Comparison of ENCODE assay signal across 8 cellular contexts in the genomic region with DNA sequence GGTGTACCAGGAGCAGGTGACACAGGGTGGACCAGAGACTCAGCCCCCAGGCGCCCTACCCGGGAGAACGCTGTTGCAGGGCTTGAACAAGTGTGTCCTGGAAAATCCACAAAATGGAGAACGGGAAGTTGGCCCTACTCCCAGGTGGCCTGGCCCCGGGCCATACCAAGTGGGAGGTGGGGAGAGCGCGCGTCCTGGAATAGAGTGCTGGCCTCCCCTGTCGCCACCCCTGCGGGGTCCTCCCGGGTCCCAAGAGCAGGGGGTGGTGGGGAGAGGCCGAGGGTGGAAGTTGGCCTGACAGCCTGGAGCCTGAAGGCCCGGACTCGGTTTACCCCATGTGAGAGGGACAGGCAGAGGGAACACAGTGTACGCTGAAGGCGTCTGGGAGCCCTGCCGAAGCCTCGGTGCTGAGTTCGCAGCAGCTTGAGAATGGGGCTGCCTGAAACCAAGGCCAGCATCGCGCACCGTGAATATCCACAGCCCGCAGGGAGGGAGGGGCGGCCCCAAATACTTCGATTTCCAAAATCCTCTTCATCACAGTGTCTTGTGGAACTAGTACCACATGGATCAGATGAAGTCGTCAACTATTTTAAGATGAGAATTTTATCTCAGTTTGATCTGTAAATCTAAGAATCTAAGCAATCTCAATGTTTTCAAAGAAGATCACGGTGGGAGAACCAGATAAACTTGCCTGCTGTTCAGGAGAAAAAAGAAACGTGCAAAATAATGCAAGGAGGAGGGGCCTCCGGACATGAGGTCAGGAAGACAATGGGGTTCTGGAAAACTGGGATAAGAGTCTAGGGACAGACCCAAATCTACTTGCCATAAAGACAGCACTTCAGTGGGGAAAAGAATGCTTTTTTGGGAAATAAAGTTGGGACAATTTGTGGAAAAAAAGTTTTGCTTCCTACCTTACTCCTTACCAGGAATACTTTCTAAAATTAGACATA. TPM values are rescaled to one million over a fixed set of nuclear protein-coding genes. Genes with fewer than 3 reads are reported as not detected.
DNase-seq lines count a peak whose midpoint lies in the region; ATAC-seq, FAIRE-seq and TF ChIP-seq lines count a peak whose summit lies in the region.

No MANE protein-coding gene starts in this region.

- peak overlapping the region; percentile 95 for H3K27ac Mint-ChIP-seq in activated naive CD4-positive, alpha-beta T cell treated with anti-CD3 and anti-CD28 coated beads, Interleukin-2, amount 50 U/mL, for 24 hours

- in situ Hi-C loops in K562 (cut with MboI), result no loop called here

- H3K4me1 ChIP-seq in K562 (replicated peaks in 1 of 2; ENCODE audit: control insufficient read depth in 2 of 2, insufficient read depth in 2 of 2, low read length in 2 of 2), result peaks cover 45 to 55% of the 10 kb centered on the region in 2 experiments
- peaks cover 51% of the 10 kb centered on the region for H3K4me1 ChIP-seq in vagina

- H3K36me3 Mint-ChIP-seq in activated naive CD4-positive, alpha-beta T cell treated with anti-CD3 and anti-CD28 coated beads, Interleukin-2, amount 50 U/mL, for 24 hours, result peaks cover 4% of the 10 kb centered on the region

- H3K27me3 Mint-ChIP-seq in activated naive CD4-positive, alpha-beta T cell treated with anti-CD3 and anti-CD28 coated beads, Interleukin-2, amount 50 U/mL, for 24 hours, result no peaks in the 10 kb centered on the region

- H3K27ac ChIP-seq in K562 (ENCODE audit: extremely low read depth, low read depth, low read length) (peak overlapping the region; percentile 94), vagina (peak overlapping the region; percentile 48)

- H3K4me3 ChIP-seq in K562 (peak overlapping the region; percentile 100), vagina (peak overlapping the region; percentile 1 to 37)

- no peak for TF ChIP-seq POLR2A in K562 (conservative IDR thresholded peaks at IDR 0.05)
- TF ChIP-seq POLR2A in vagina (IDR thresholded peaks at IDR 0.05), result no peak

- BruUV-seq in K562 (replicated peaks; lab: Mats Ljungman, UMichigan), result no TSS peak

- H3K4me3 Mint-ChIP-seq in activated naive CD4-positive, alpha-beta T cell treated with anti-CD3 and anti-CD28 coated beads, Interleukin-2, amount 50 U/mL, for 24 hours, result peak overlapping the region; percentile 98

- H3K27me3 ChIP-seq in K562 (ENCODE audit: control insufficient read depth in 2 of 2, insufficient read depth in 2 of 2, low read length in 2 of 2) (no peaks in the 10 kb centered on the region), vagina (no peaks in the 10 kb centered on the region)

- H3K9me1 ChIP-seq in K562 (ENCODE audit: control insufficient read depth, insufficient read depth, low read length), result no peaks in the 10 kb centered on the region

- peak overlapping the region; percentile 30 for H2AFZ ChIP-seq in K562 (ENCODE audit: low read depth, low read length)

- peak overlapping the region; percentile 85 for H3K4me2 ChIP-seq in K562 (ENCODE audit: insufficient read depth, low read length)

- CTCF ChIA-PET in K562 (lab: Yijun Ruan, JAX; ENCODE audit: low intra/inter-chr PET ratio), result no interaction called here

- no peak for DNase-seq in activated naive CD4-positive, alpha-beta T cell treated with anti-CD3 and anti-CD28 coated beads, Interleukin-2, amount 50 U/mL, for 16 hours
- peak in 3 of 4 experiments; percentile 54 to 57 (median 57) for DNase-seq in K562 (ENCODE audit: extremely low read depth in 1 of 4, low spot score in 3 of 4)
- DNase-seq in lung microvascular endothelial cell (ENCODE audit: low read depth in 2 of 2), result peak; percentile 65 to 88
- DNase-seq in vagina (ENCODE audit: extremely low spot score in 2 of 2), result no peak
- no peak for DNase-seq in NCI-H2227 treated with DMSO at 0.1 percent for 48 hours (lab: John Stamatoyannopoulos, UW)

- POLR2A ChIA-PET in K562 (lab: Yijun Ruan, JAX), result interaction anchor here (0.6 to 1.9 kb wide), 4 partner anchors 10 to 218 kb away, joined by 3 to 8 read pairs (median 4); partner anchors contain the start of gene ABHD17A

- peaks cover 37% of the 10 kb centered on the region; the same call in 2 of the 3 replicates for H3K36me3 ChIP-seq in K562 (ENCODE audit: control insufficient read depth, insufficient read depth, low read length)
- no peaks in the 10 kb centered on the region for H3K36me3 ChIP-seq in vagina

- H3K9me3 ChIP-seq in K562 (replicated peaks; ENCODE audit: control insufficient read depth, insufficient read depth, low read depth, low read length) (no peaks in the 10 kb centered on the region), vagina (no peaks in the 10 kb centered on the region)

- intact Hi-C loops in K562 (cut with micrococcal nuclease) (loop anchor here (2.0 kb wide), 1 partner anchor 23 kb away; no protein-coding TSS in a partner anchor), vagina (cut with DNase I) (loop anchor here (10.0 kb wide), 1 partner anchor 141 kb away; the partner anchor contains the start of gene BTBD2)

- H3K9ac ChIP-seq in K562 (ENCODE audit: insufficient read depth in 1 of 2, low read depth in 2 of 2, low read length in 2 of 2), result peak overlapping the region; percentile 94 to 95

- TF ChIP-seq EP300 in K562 (IDR thresholded peaks at IDR 0.05; ENCODE audit: low read length), result peak; percentile 3; the same call in 1 of the 2 replicates

- peaks cover 5% of the 10 kb centered on the region; the same call in 1 of the 2 replicates for H4K20me1 ChIP-seq in K562 (replicated peaks; ENCODE audit: control insufficient read depth, insufficient read depth, low read length)

- no peak for TF ChIP-seq RAD21 in K562 (CRISPR knock-in tag; conservative IDR thresholded peaks at IDR 0.05 in 1 of 2, IDR thresholded peaks at IDR 0.05 in 1 of 2)

- peaks cover 17% of the 10 kb centered on the region for H3K4me1 Mint-ChIP-seq in activated naive CD4-positive, alpha-beta T cell treated with anti-CD3 and anti-CD28 coated beads, Interleukin-2, amount 50 U/mL, for 24 hours

- H3K9me3 Mint-ChIP-seq in activated naive CD4-positive, alpha-beta T cell treated with anti-CD3 and anti-CD28 coated beads, Interleukin-2, amount 50 U/mL, for 24 hours, result no peaks in the 10 kb centered on the region

- 7% methylated on average over 28 of the region's 29 CpGs for WGBS in K562 (ENCODE audit: insufficient coverage, low coverage, missing lambda C conversion rate)

- no peak for FAIRE-seq in K562 (lab: Jason Lieb, UNC)

- ATAC-seq in K562, result peak; percentile 12; the same call in 2 of the 3 replicates
- no peak for ATAC-seq in GM21447 (IDR thresholded peaks at IDR 0.05; ENCODE audit: unreplicated experiment)
- no peak for ATAC-seq in HG03108 (IDR thresholded peaks at IDR 0.05; ENCODE audit: unreplicated experiment)

- peaks cover 70% of the 10 kb centered on the region for H3K79me2 ChIP-seq in K562 (ENCODE audit: control insufficient read depth, insufficient read depth, low read length)

- TF ChIP-seq CTCF in K562 (IDR thresholded peaks at IDR 0.05 in 2 of 3, conservative IDR thresholded peaks at IDR 0.05 in 1 of 3; ENCODE audit: insufficient read depth in 2 of 3, low read depth in 1 of 3, low read length in 3 of 3) (no peak), vagina (IDR thresholded peaks at IDR 0.05) (no peak)

RNA-seq across cellular contexts. Expression of gene KLF16, which starts 10.4 kb away (rescaled TPM):
- 5.8 and 14.0 TPM in 2 replicates for total RNA-seq in K562 (2011; cell fraction: chromatin; rRNA removed; ENCODE audit: low replicate concordance)
- total RNA-seq in K562 (2011; cell fraction: nucleolus; rRNA removed), result 11.7 and 16.7 TPM in 2 replicates
- total RNA-seq in K562 (2011; cell fraction: nucleoplasm; rRNA removed), result 6.4 and 7.5 TPM in 2 replicates
- total RNA-seq in K562 (2014; rRNA removed) (15.5 and 22.0 TPM in 2 replicates), K562 (2014; rRNA removed; fragmentation: Illumina TruSeq; extraction: Trizol) (3.4 and 3.8 TPM in 2 replicates), K562 (2015; rRNA removed; fragmentation: Illumina TruSeq; extraction: Trizol) (7.9 and 9.4 TPM in 2 replicates), K562 (2021) (59.1 and 60.4 TPM in 2 replicates), lung microvascular endothelial cell (3.7 and 5.6 TPM in 2 replicates), vagina (7.6 TPM)
- polyA plus RNA-seq in K562 (2011; rRNA removed) (3.7 and 4.8 TPM in 2 replicates), K562 (2014; fragmentation: Illumina TruSeq; extraction: Trizol) (6.8 and 13.1 TPM in 2 replicates), K562 (2014; fragmentation: Nextera tagmentation; extraction: Ambion mirVana) (under 1 TPM; 0.04 to 0.10 TPM), K562 (2014; rRNA removed) (15.4 and 27.5 TPM in 2 replicates)
- 7.1 and 44.8 TPM in 2 replicates for polyA plus RNA-seq in K562 (2011; cell fraction: cytosol; rRNA removed)
- 14.2 and 29.1 TPM in 2 replicates for polyA plus RNA-seq in K562 (2011; cell fraction: nucleus; rRNA removed)
- 20.8 and 23.7 TPM in 2 replicates for polyA plus RNA-seq in K562 (2012)
- polyA minus RNA-seq in K562 (2011; rRNA and poly(A)+ RNA removed), result 1.0 and 1.3 TPM in 2 replicates
- 15.0 and 25.4 TPM in 2 replicates for polyA minus RNA-seq in K562 (2011; cell fraction: cytosol; rRNA and poly(A)+ RNA removed)
- polyA minus RNA-seq in K562 (2011; cell fraction: nucleus; rRNA and poly(A)+ RNA removed), result 5.8 and 6.6 TPM in 2 replicates

RNA-seq across cellular contexts. Expression of gene ABHD17A, which starts 11.5 kb away (rescaled TPM):
- total RNA-seq in K562 (2011; cell fraction: chromatin; rRNA removed; ENCODE audit: low replicate concordance), result 29.4 and 87.9 TPM in 2 replicates
- total RNA-seq in K562 (2011; cell fraction: nucleolus; rRNA removed), result 61.7 and 67.8 TPM in 2 replicates
- 40.1 and 45.4 TPM in 2 replicates for total RNA-seq in K562 (2011; cell fraction: nucleoplasm; rRNA removed)
- total RNA-seq in K562 (2014; rRNA removed), result 135 and 157 TPM in 2 replicates
- total RNA-seq in K562 (2014; rRNA removed; fragmentation: Illumina TruSeq; extraction: Trizol), result 0.93 and 1.5 TPM in 2 replicates
- total RNA-seq in K562 (2015; rRNA removed; fragmentation: Illumina TruSeq; extraction: Trizol), result 18.9 and 26.5 TPM in 2 replicates
- total RNA-seq in K562 (2021), result 84.2 and 87.7 TPM in 2 replicates
- 24.6 and 45.3 TPM in 2 replicates for polyA plus RNA-seq in K562 (2011; rRNA removed)
- polyA plus RNA-seq in K562 (2011; cell fraction: cytosol; rRNA removed), result 54.2 and 174 TPM in 2 replicates
- 117 and 184 TPM in 2 replicates for polyA plus RNA-seq in K562 (2011; cell fraction: nucleus; rRNA removed)
- 47.5 and 74.5 TPM in 2 replicates for polyA plus RNA-seq in K562 (2012)
- 3.6 and 16.9 TPM in 2 replicates for polyA plus RNA-seq in K562 (2014; fragmentation: Illumina TruSeq; extraction: Trizol)
- polyA plus RNA-seq in K562 (2014; fragmentation: Nextera tagmentation; extraction: Ambion mirVana), result under 1 TPM in 1 of 2 experiments, not detected in 1; 0.04 TPM
- 95.1 and 99.0 TPM in 2 replicates for polyA plus RNA-seq in K562 (2014; rRNA removed)
- polyA minus RNA-seq in K562 (2011; rRNA and poly(A)+ RNA removed), result 6.9 and 11.0 TPM in 2 replicates
- 26.1 and 39.4 TPM in 2 replicates for polyA minus RNA-seq in K562 (2011; cell fraction: cytosol; rRNA and poly(A)+ RNA removed)
- 15.3 and 15.8 TPM in 2 replicates for polyA minus RNA-seq in K562 (2011; cell fraction: nucleus; rRNA and poly(A)+ RNA removed)
- total RNA-seq in lung microvascular endothelial cell, result 82.4 and 102 TPM in 2 replicates
- total RNA-seq in vagina, result 83.0 TPM

RNA-seq across cellular contexts. Expression of gene REXO1, which starts 25.5 kb away (rescaled TPM):
- total RNA-seq in K562 (2011; cell fraction: chromatin; rRNA removed; ENCODE audit: low replicate concordance), result 46.7 and 163 TPM in 2 replicates
- 112 and 114 TPM in 2 replicates for total RNA-seq in K562 (2011; cell fraction: nucleolus; rRNA removed)
- total RNA-seq in K562 (2011; cell fraction: nucleoplasm; rRNA removed), result 55.0 and 57.6 TPM in 2 replicates
- total RNA-seq in K562 (2014; rRNA removed), result 15.8 and 21.9 TPM in 2 replicates
- 3.5 and 4.5 TPM in 2 replicates for total RNA-seq in K562 (2014; rRNA removed; fragmentation: Illumina TruSeq; extraction: Trizol)
- 15.8 and 20.8 TPM in 2 replicates for total RNA-seq in K562 (2015; rRNA removed; fragmentation: Illumina TruSeq; extraction: Trizol)
- total RNA-seq in K562 (2021), result 52.4 and 63.3 TPM in 2 replicates
- 14.6 and 21.5 TPM in 2 replicates for polyA plus RNA-seq in K562 (2011; rRNA removed)
- 17.4 and 27.3 TPM in 2 replicates for polyA plus RNA-seq in K562 (2011; cell fraction: cytosol; rRNA removed)
- polyA plus RNA-seq in K562 (2011; cell fraction: nucleus; rRNA removed), result 56.5 and 100 TPM in 2 replicates
- 37.1 and 39.8 TPM in 2 replicates for polyA plus RNA-seq in K562 (2012)
- polyA plus RNA-seq in K562 (2014; fragmentation: Illumina TruSeq; extraction: Trizol), result 16.7 and 40.7 TPM in 2 replicates
- under 1 TPM; 0.04 to 0.29 TPM for polyA plus RNA-seq in K562 (2014; fragmentation: Nextera tagmentation; extraction: Ambion mirVana)
- 31.0 and 50.1 TPM in 2 replicates for polyA plus RNA-seq in K562 (2014; rRNA removed)
- polyA minus RNA-seq in K562 (2011; rRNA and poly(A)+ RNA removed), result 7.4 and 11.2 TPM in 2 replicates
- polyA minus RNA-seq in K562 (2011; cell fraction: cytosol; rRNA and poly(A)+ RNA removed), result 23.8 and 34.7 TPM in 2 replicates
- polyA minus RNA-seq in K562 (2011; cell fraction: nucleus; rRNA and poly(A)+ RNA removed), result 19.5 and 21.3 TPM in 2 replicates
- total RNA-seq in lung microvascular endothelial cell, result 4.4 and 6.9 TPM in 2 replicates
- 19.9 TPM for total RNA-seq in vagina

RNA-seq across cellular contexts. Expression of gene ADAT3, which starts 31.4 kb away (rescaled TPM):
- total RNA-seq in K562 (2011; cell fraction: chromatin; rRNA removed; ENCODE audit: low replicate concordance), result 6.3 and 20.5 TPM in 2 replicates
- total RNA-seq in K562 (2011; cell fraction: nucleolus; rRNA removed), result 18.0 and 18.5 TPM in 2 replicates
- total RNA-seq in K562 (2011; cell fraction: nucleoplasm; rRNA removed), result 5.6 and 6.9 TPM in 2 replicates
- total RNA-seq in K562 (2014; rRNA removed) (7.8 and 10.4 TPM in 2 replicates), K562 (2014; rRNA removed; fragmentation: Illumina TruSeq; extraction: Trizol) (not detected in 2 replicates), K562 (2015; rRNA removed; fragmentation: Illumina TruSeq; extraction: Trizol) (0.72 and 1.7 TPM in 2 replicates), K562 (2021) (15.1 and 15.6 TPM in 2 replicates), lung microvascular endothelial cell (1.3 and 3.0 TPM in 2 replicates), vagina (5.2 TPM)
- polyA plus RNA-seq in K562 (2011; rRNA removed) (0.67 and 1.1 TPM in 2 replicates), K562 (2014; fragmentation: Illumina TruSeq; extraction: Trizol) (0.68 TPM in 1 of 2 replicates, not detected in the other), K562 (2014; fragmentation: Nextera tagmentation; extraction: Ambion mirVana) (not detected), K562 (2014; rRNA removed) (9.2 and 10.2 TPM in 2 replicates)
- 1.1 and 11.4 TPM in 2 replicates for polyA plus RNA-seq in K562 (2011; cell fraction: cytosol; rRNA removed)
- 3.3 and 11.9 TPM in 2 replicates for polyA plus RNA-seq in K562 (2011; cell fraction: nucleus; rRNA removed)
- 6.8 and 6.9 TPM in 2 replicates for polyA plus RNA-seq in K562 (2012)
- 0.18 and 0.21 TPM in 2 replicates for polyA minus RNA-seq in K562 (2011; rRNA and poly(A)+ RNA removed)
- polyA minus RNA-seq in K562 (2011; cell fraction: cytosol; rRNA and poly(A)+ RNA removed), result 4.5 and 5.4 TPM in 2 replicates
- 2.1 and 3.4 TPM in 2 replicates for polyA minus RNA-seq in K562 (2011; cell fraction: nucleus; rRNA and poly(A)+ RNA removed)

RNA-seq across cellular contexts. Expression of gene SCAMP4, which starts 31.4 kb away (rescaled TPM):
- 53.4 and 162 TPM in 2 replicates for total RNA-seq in K562 (2011; cell fraction: chromatin; rRNA removed; ENCODE audit: low replicate concordance)
- total RNA-seq in K562 (2011; cell fraction: nucleolus; rRNA removed), result 113 and 133 TPM in 2 replicates
- total RNA-seq in K562 (2011; cell fraction: nucleoplasm; rRNA removed), result 92.1 and 94.1 TPM in 2 replicates
- total RNA-seq in K562 (2014; rRNA removed) (20.9 and 26.4 TPM in 2 replicates), K562 (2014; rRNA removed; fragmentation: Illumina TruSeq; extraction: Trizol) (4.1 and 5.6 TPM in 2 replicates), K562 (2015; rRNA removed; fragmentation: Illumina TruSeq; extraction: Trizol) (12.8 and 13.2 TPM in 2 replicates), K562 (2021) (40.3 and 45.9 TPM in 2 replicates), lung microvascular endothelial cell (19.0 and 26.6 TPM in 2 replicates), vagina (51.3 TPM)
- polyA plus RNA-seq in K562 (2011; rRNA removed) (6.7 and 8.9 TPM in 2 replicates), K562 (2014; fragmentation: Illumina TruSeq; extraction: Trizol) (15.2 and 26.1 TPM in 2 replicates), K562 (2014; fragmentation: Nextera tagmentation; extraction: Ambion mirVana) (under 1 TPM; 0.81 to 0.89 TPM), K562 (2014; rRNA removed) (17.1 and 19.3 TPM in 2 replicates)
- polyA plus RNA-seq in K562 (2011; cell fraction: cytosol; rRNA removed), result 8.3 and 13.1 TPM in 2 replicates
- 20.3 and 35.7 TPM in 2 replicates for polyA plus RNA-seq in K562 (2011; cell fraction: nucleus; rRNA removed)
- 26.7 and 53.0 TPM in 2 replicates for polyA plus RNA-seq in K562 (2012)
- polyA minus RNA-seq in K562 (2011; rRNA and poly(A)+ RNA removed), result 3.4 and 5.9 TPM in 2 replicates
- 13.0 and 23.2 TPM in 2 replicates for polyA minus RNA-seq in K562 (2011; cell fraction: cytosol; rRNA and poly(A)+ RNA removed)
- 12.0 and 13.3 TPM in 2 replicates for polyA minus RNA-seq in K562 (2011; cell fraction: nucleus; rRNA and poly(A)+ RNA removed)

Comparison
In these comparisons a context has a peak if more than half of its experiments do, and no peak if none do; other contexts are left out.
1. DNase-seq: peak in K562 (3 of 4) and lung microvascular endothelial cell (2 of 2); none in activated naive CD4-positive, alpha-beta T cell treated with anti-CD3 and anti-CD28 coated beads, Interleukin-2, amount 50 U/mL, for 16 hours (single experiment), vagina (0 of 2) and NCI-H2227 treated with DMSO at 0.1 percent for 48 hours (single experiment).